ENCODE assay signal across 1 cellular context in genomic region chr16:31868701-31869167, GRCh38.
TF ChIP-seq lines count a peak whose summit lies in the region.

No MANE protein-coding gene starts in this region.

TF ChIP-seq in HepG2, 621 proteins besides CTCF, POLR2A, EP300 and RAD21 (continued from another document):
- TF ChIP-seq ARID5B (CRISPR knock-in tag; IDR thresholded peaks at IDR 0.05) (peak; percentile 43; the same call in 1 of the 2 replicates), FOXK1 (CRISPR knock-in tag; IDR thresholded peaks at IDR 0.05; ENCODE audit: borderline replicate concordance, low read depth) (no peak), ZNF362 (CRISPR knock-in tag; IDR thresholded peaks at IDR 0.05; ENCODE audit: borderline replicate concordance) (no peak), PRDM10 (CRISPR knock-in tag; IDR thresholded peaks at IDR 0.05; ENCODE audit: low read depth) (0 out of 2 replicates have a peak, but pooled peaks have one; percentile 37), MIXL1 (CRISPR knock-in tag; IDR thresholded peaks at IDR 0.05) (0 out of 2 replicates have a peak, but pooled peaks have one; percentile 13), STAG1 (CRISPR knock-in tag; IDR thresholded peaks at IDR 0.05) (peak; percentile 86), HMGXB4 (CRISPR knock-in tag; IDR thresholded peaks at IDR 0.05; ENCODE audit: borderline replicate concordance in 1 of 2, low read depth in 1 of 2) (0 out of 4 replicates have a peak, but pooled peaks of 1 of the 2 experiments have one; percentile 39), MAZ (IDR thresholded peaks at IDR 0.05; ENCODE audit: borderline replicate concordance, low read depth, low read length) (no peak), MAZ (CRISPR knock-in tag; IDR thresholded peaks at IDR 0.05; ENCODE audit: low read depth) (0 out of 2 replicates have a peak, but pooled peaks have one; percentile 19), SMC3 (IDR thresholded peaks at IDR 0.05; ENCODE audit: low read length) (peak; percentile 69), TCF7L2 (IDR thresholded peaks at IDR 0.05; ENCODE audit: low read depth, low read length) (no peak), DNMT1 (CRISPR knock-in tag; IDR thresholded peaks at IDR 0.05) (no peak)
